ENCODE assay signal across 12 cellular contexts in genomic region chr4:176760468-176760867, GRCh38. TPM values are rescaled to one million over a fixed set of nuclear protein-coding genes. Genes with fewer than 3 reads are reported as not detected.
"Had no signal": no experiment of that assay in that cellular context is flagged by ENCODE, and none has a peak within 500 bp of the region (broad histone marks: within the 10 kb centered on the region; RNA-seq: fewer than 3 reads in every experiment).

No MANE protein-coding gene starts in this region.

- H3K27me3 ChIP-seq: esophagus muscularis mucosa, heart left ventricle, neutrophil, ovary, right atrium auricular region had no signal

- H3K36me3 ChIP-seq: esophagus muscularis mucosa, heart left ventricle, neutrophil, ovary, right atrium auricular region had no signal

- DNase-seq: effector memory CD8-positive, alpha-beta T cell; heart left ventricle; hippocampal formation; naive thymus-derived CD4-positive, alpha-beta T cell; nephron progenitor cell; ovary; small intestine; stimulated activated CD4-positive, alpha-beta T cell treated with anti-CD3 and anti-CD28 coated beads, Interleukin-12 subunit alpha, Interleukin-12 subunit beta, amount 100 ng/mL, for 4 hours; stimulated activated naive CD4-positive, alpha-beta T cell treated with Interleukin-2 at 50 U/mL for 16 hours had no signal

- ATAC-seq: effector memory CD8-positive, alpha-beta T cell; heart left ventricle; naive thymus-derived CD4-positive, alpha-beta T cell had no signal

- H3K9me3 ChIP-seq: esophagus muscularis mucosa, neutrophil, ovary had no signal

- H3K4me1 ChIP-seq: esophagus muscularis mucosa, right atrium auricular region had no signal

- H3K27ac ChIP-seq: esophagus muscularis mucosa, heart left ventricle, neutrophil, ovary, right atrium auricular region had no signal

- H3K4me3 ChIP-seq: esophagus muscularis mucosa, heart left ventricle, ovary, right atrium auricular region had no signal

RNA-seq across cellular contexts. Expression of gene VEGFC, which starts 32.3 kb away (rescaled TPM):
- total RNA-seq: naive thymus-derived CD4-positive, alpha-beta T cell had no signal
- polyA plus RNA-seq: naive thymus-derived CD4-positive, alpha-beta T cell had no signal
